In genomic region chr2:135530313-135531230, GRCh38 we compare ENCODE assay signal across 1 cellular context.
A peak's percentile ranks its signal among the peaks of the same experiment; 100 is the strongest.
TF ChIP-seq lines count a peak whose summit lies in the region.

Gene ZRANB3 (minus strand): TSS chr2:135531218.

TF ChIP-seq in HepG2, 621 proteins besides CTCF, POLR2A, EP300 and RAD21 (continued from another document and continues in another):
- TF ChIP-seq SP1 (IDR thresholded peaks at IDR 0.05) (no peak), SP1 (CRISPR knock-in tag; IDR thresholded peaks at IDR 0.05) (peak; percentile 56; the same call in 1 of the 2 replicates), TFDP1 (CRISPR knock-in tag; IDR thresholded peaks at IDR 0.05; ENCODE audit: borderline replicate concordance) (peak; percentile 97), ELK4 (CRISPR knock-in tag; IDR thresholded peaks at IDR 0.05; ENCODE audit: borderline replicate concordance) (no peak), SCMH1 (CRISPR knock-in tag; IDR thresholded peaks at IDR 0.05; ENCODE audit: borderline replicate concordance) (no peak), SMAD1 (CRISPR knock-in tag; IDR thresholded peaks at IDR 0.05; ENCODE audit: borderline replicate concordance, low read depth) (no peak), NR2C2 (CRISPR knock-in tag; IDR thresholded peaks at IDR 0.05; ENCODE audit: borderline replicate concordance) (peak; percentile 83), HDAC2 (CRISPR knock-in tag; IDR thresholded peaks at IDR 0.05) (peak; percentile 44; the same call in 1 of the 2 replicates), SIX1 (CRISPR knock-in tag; IDR thresholded peaks at IDR 0.05; ENCODE audit: borderline replicate concordance) (no peak), PBX2 (CRISPR knock-in tag; IDR thresholded peaks at IDR 0.05) (0 out of 2 replicates have a peak, but pooled peaks have one; percentile 20), ZNF772 (CRISPR knock-in tag; IDR thresholded peaks at IDR 0.05) (no peak), ZNF143 (CRISPR knock-in tag; IDR thresholded peaks at IDR 0.05) (peak; percentile 97), MEIS1 (CRISPR knock-in tag; IDR thresholded peaks at IDR 0.05; ENCODE audit: borderline replicate concordance) (no peak), KDM5A (IDR thresholded peaks at IDR 0.05; ENCODE audit: borderline replicate concordance, low read length) (peak; percentile 79; the same call in 1 of the 2 replicates), ZFP36 (IDR thresholded peaks at IDR 0.05; ENCODE audit: borderline replicate concordance, low read depth, low read length, partially characterized antibody) (no peak), FOXK1 (CRISPR knock-in tag; IDR thresholded peaks at IDR 0.05; ENCODE audit: borderline replicate concordance, low read depth) (peak; percentile 53; the same call in 1 of the 2 replicates), DDIT3 (CRISPR knock-in tag; IDR thresholded peaks at IDR 0.05) (no peak), SMAD9 (CRISPR knock-in tag; IDR thresholded peaks at IDR 0.05) (no peak), PLRG1 (conservative IDR thresholded peaks at IDR 0.05) (no peak), HNRNPLL (IDR thresholded peaks at IDR 0.05; ENCODE audit: low read depth, low read length, poor library complexity, severe bottlenecking) (no peak), TEF (CRISPR knock-in tag; IDR thresholded peaks at IDR 0.05) (0 out of 2 replicates have a peak, but pooled peaks have one; percentile 39), TEAD3 (CRISPR knock-in tag; optimal IDR thresholded peaks at IDR 0.05; ENCODE audit: borderline replicate concordance) (peak; percentile 64), PAXIP1 (CRISPR knock-in tag; conservative IDR thresholded peaks at IDR 0.05) (no peak; the same call in 1 of the 2 replicates), PHF5A (CRISPR knock-in tag; IDR thresholded peaks at IDR 0.05; ENCODE audit: low read depth, unreplicated experiment) (no peak), NFKB2 (CRISPR knock-in tag; IDR thresholded peaks at IDR 0.05; ENCODE audit: borderline replicate concordance) (no peak), NFAT5 (CRISPR knock-in tag; IDR thresholded peaks at IDR 0.05) (0 out of 2 replicates have a peak, but pooled peaks have one; percentile 42), ZNF3 (CRISPR knock-in tag; IDR thresholded peaks at IDR 0.05) (no peak), TEAD2 (CRISPR knock-in tag; IDR thresholded peaks at IDR 0.05) (0 out of 2 replicates have a peak, but pooled peaks have one; percentile 38), MED8 (CRISPR knock-in tag; IDR thresholded peaks at IDR 0.05; ENCODE audit: insufficient replicate concordance) (no peak), MEIS2 (CRISPR knock-in tag; IDR thresholded peaks at IDR 0.05) (peak; percentile 30; the same call in 1 of the 2 replicates), ZNF432 (CRISPR knock-in tag; IDR thresholded peaks at IDR 0.05; ENCODE audit: borderline replicate concordance) (no peak), KLF12 (CRISPR knock-in tag; IDR thresholded peaks at IDR 0.05; ENCODE audit: borderline replicate concordance) (peak; percentile 63), ZMYM3 (CRISPR knock-in tag; IDR thresholded peaks at IDR 0.05) (no peak), NCOA5 (CRISPR knock-in tag; IDR thresholded peaks at IDR 0.05) (no peak), SRY (CRISPR knock-in tag; IDR thresholded peaks at IDR 0.05) (no peak), ATRX (CRISPR knock-in tag; IDR thresholded peaks at IDR 0.05; ENCODE audit: borderline replicate concordance) (no peak), THAP7 (CRISPR knock-in tag; IDR thresholded peaks at IDR 0.05) (no peak), ZFYVE20 (CRISPR knock-in tag; IDR thresholded peaks at IDR 0.05; ENCODE audit: borderline replicate concordance, low read depth) (no peak), HOXD1 (CRISPR knock-in tag; IDR thresholded peaks at IDR 0.05) (0 out of 2 replicates have a peak, but pooled peaks have one; percentile 23), IRF1 (CRISPR knock-in tag; IDR thresholded peaks at IDR 0.05; ENCODE audit: low read depth) (no peak), TCF7L2 (IDR thresholded peaks at IDR 0.05; ENCODE audit: low read depth, low read length) (no peak), CREB3 (CRISPR knock-in tag; IDR thresholded peaks at IDR 0.05) (0 out of 2 replicates have a peak, but pooled peaks have one; percentile 36), TCF7 (IDR thresholded peaks at IDR 0.05; ENCODE audit: low read depth) (no peak), NONO (IDR thresholded peaks at IDR 0.05) (no peak), NONO (CRISPR knock-in tag; conservative IDR thresholded peaks at IDR 0.05) (no peak), NFE2L2 (IDR thresholded peaks at IDR 0.05; ENCODE audit: low read length) (no peak), ZNF329 (CRISPR knock-in tag; IDR thresholded peaks at IDR 0.05; ENCODE audit: low read depth) (no peak), SMC3 (IDR thresholded peaks at IDR 0.05; ENCODE audit: low read length) (no peak), ZFAT (CRISPR knock-in tag; conservative IDR thresholded peaks at IDR 0.05) (no peak), RCOR2 (CRISPR knock-in tag; IDR thresholded peaks at IDR 0.05) (no peak), ZFX (CRISPR knock-in tag; IDR thresholded peaks at IDR 0.05; ENCODE audit: low read depth) (peak; percentile 68)
